Comparison of ENCODE assay signal across 8 cellular contexts in genomic region chr11:62556102-62556871, GRCh38. TPM values are rescaled to one million over a fixed set of nuclear protein-coding genes. Genes with fewer than 3 reads are reported as not detected.
DNase-seq lines count a peak whose midpoint lies in the region; ATAC-seq and TF ChIP-seq lines count a peak whose summit lies in the region.

No MANE protein-coding gene starts in this region.

- H3K27ac ChIP-seq in A673 (ENCODE audit: low read depth, low read length, poor library complexity, severe bottlenecking): peak overlapping the region; percentile 77
- H3K27ac ChIP-seq in RWPE1: peak overlapping the region; percentile 100

- peaks cover 29% of the 10 kb centered on the region for H3K36me3 Mint-ChIP-seq in type B pancreatic cell

- H3K36me3 ChIP-seq in A673 (ENCODE audit: insufficient read depth, low read length, poor library complexity, severe bottlenecking): peaks cover 46% of the 10 kb centered on the region

- POLR2A ChIA-PET in A673 (lab: Charles Lee; ENCODE audit: low non-redundant PET) (no interaction called here), RWPE1 (lab: Yijun Ruan, JAX; ENCODE audit: low non-redundant PET) (interaction anchor here (0.6 to 1.6 kb wide), 4 partner anchors 9 to 143 kb away, joined by 3 to 6 read pairs (median 4); partner anchors contain the start of gene AHNAK)

- no peaks in the 10 kb centered on the region for H3K9me3 Mint-ChIP-seq in type B pancreatic cell

- peak overlapping the region; percentile 99 for H3K27ac Mint-ChIP-seq in type B pancreatic cell

- no TSS peak for BruUV-seq in A673 (replicated peaks; lab: Mats Ljungman, UMichigan)

- no peak overlapping the region for H3K4me3 ChIP-seq in A673 (ENCODE audit: low read depth, low read length, poor library complexity, severe bottlenecking)
- H3K4me3 ChIP-seq in fibroblast of villous mesenchyme (ENCODE audit: low read depth, low read length): peak overlapping the region; percentile 20

- no peaks in the 10 kb centered on the region for H3K27me3 Mint-ChIP-seq in type B pancreatic cell

- intact Hi-C loops in A673 (cut with micrococcal nuclease; ENCODE audit: unreplicated experiment): no loop called here

- peak; percentile 46 for ATAC-seq in HG03432 (IDR thresholded peaks at IDR 0.05; ENCODE audit: unreplicated experiment)

- no peak for TF ChIP-seq CTCF in A673 (conservative IDR thresholded peaks at IDR 0.05; ENCODE audit: low read depth, low read length)
- TF ChIP-seq CTCF in RWPE1 (conservative IDR thresholded peaks at IDR 0.05; ENCODE audit: low read depth): no peak
- no peak for TF ChIP-seq CTCF in fibroblast of villous mesenchyme (IDR thresholded peaks at IDR 0.05; ENCODE audit: insufficient read depth, low read depth, low read length)
- TF ChIP-seq CTCF in type B pancreatic cell (conservative IDR thresholded peaks at IDR 0.05): no peak

- peaks cover 88% of the 10 kb centered on the region for H3K4me1 ChIP-seq in A673 (ENCODE audit: insufficient read depth, low read length, poor library complexity, severe bottlenecking)

- peak overlapping the region; percentile 79 for H3K4me3 Mint-ChIP-seq in type B pancreatic cell

- H3K27me3 ChIP-seq in A673 (replicated peaks; ENCODE audit: insufficient read depth, low read depth, low read length, poor library complexity): no peaks in the 10 kb centered on the region

- no peaks in the 10 kb centered on the region for H3K9me3 ChIP-seq in A673 (ENCODE audit: low read depth, low read length, poor library complexity, severe bottlenecking)

- TF ChIP-seq POLR2A in GM18526 (IDR thresholded peaks at IDR 0.05; ENCODE audit: extremely low read depth, insufficient read length): peak; percentile 49

- H3K4me1 Mint-ChIP-seq in type B pancreatic cell (ENCODE audit: unreplicated experiment): peaks cover 78% of the 10 kb centered on the region

- DNase-seq in A673 (ENCODE audit: low spot score): peak; percentile 91
- peak; percentile 99 for DNase-seq in RWPE1 (ENCODE audit: low spot score)
- DNase-seq in activated gamma-delta T cell (lab: John Stamatoyannopoulos, UW): peak; percentile 67
- peak; percentile 98 for DNase-seq in fibroblast of villous mesenchyme (ENCODE audit: low read depth)
- peak in 43 of 56 donors; percentile 14 to 82 (median 46) for DNase-seq in nucleus accumbens (lab: John Stamatoyannopoulos, UW)
- peak; percentile 76 for DNase-seq in type B pancreatic cell (ENCODE audit: extremely low spot score, unreplicated experiment)

- CTCF ChIA-PET in A673 (lab: Charles Lee) (interaction anchor here (0.8 to 1.2 kb wide), 2 partner anchors 13 to 132 kb away, joined by 3 to 4 read pairs; no protein-coding TSS in a partner anchor), RWPE1 (lab: Yijun Ruan, JAX) (interaction anchor here (0.6 to 5.0 kb wide), 3 partner anchors 13 to 137 kb away, joined by 3 to 74 read pairs (median 8); no protein-coding TSS in a partner anchor)

RNA-seq across cellular contexts. Expression of gene AHNAK, which starts 9.7 kb away (rescaled TPM):
- total RNA-seq in A673 (2021): 71.7 and 73.0 TPM in 2 replicates
- total RNA-seq in fibroblast of villous mesenchyme: 474 and 514 TPM in 2 replicates
- total RNA-seq in type B pancreatic cell (ENCODE audit: low replicate concordance): 302 and 656 TPM in 2 replicates

RNA-seq across cellular contexts. Expression of gene EEF1G, which starts 17.4 kb away (rescaled TPM):
- total RNA-seq in A673 (2021): 1,804 and 1,817 TPM in 2 replicates
- total RNA-seq in fibroblast of villous mesenchyme: 876 and 1,014 TPM in 2 replicates
- 1,846 and 2,051 TPM in 2 replicates for total RNA-seq in type B pancreatic cell (ENCODE audit: low replicate concordance)

RNA-seq across cellular contexts. Expression of gene TUT1, which starts 35.0 kb away (rescaled TPM):
- 27.3 and 27.6 TPM in 2 replicates for total RNA-seq in A673 (2021)
- total RNA-seq in fibroblast of villous mesenchyme: 4.3 and 5.2 TPM in 2 replicates
- total RNA-seq in type B pancreatic cell (ENCODE audit: low replicate concordance): 15.0 and 22.1 TPM in 2 replicates

RNA-seq across cellular contexts. Expression of gene MTA2, which starts 45.4 kb away (rescaled TPM):
- total RNA-seq in A673 (2021) (241 and 243 TPM in 2 replicates), fibroblast of villous mesenchyme (145 and 197 TPM in 2 replicates), type B pancreatic cell (ENCODE audit: low replicate concordance) (148 and 152 TPM in 2 replicates)

RNA-seq across cellular contexts. Expression of gene EML3, which starts 56.3 kb away (rescaled TPM):
- 21.3 and 30.4 TPM in 2 replicates for total RNA-seq in A673 (2021)
- 15.5 and 21.6 TPM in 2 replicates for total RNA-seq in fibroblast of villous mesenchyme
- 46.0 and 76.0 TPM in 2 replicates for total RNA-seq in type B pancreatic cell (ENCODE audit: low replicate concordance)

Comparison
In these comparisons a context has a peak if more than half of its experiments do, and no peak if none do; other contexts are left out.
1. DNase-seq: peak in every context shown above with its lines; median percentile 99 in RWPE1; 98 in fibroblast of villous mesenchyme; 91 in A673; 76 in type B pancreatic cell; 67 in activated gamma-delta T cell; 46 in nucleus accumbens.